Comparison of ENCODE assay signal across 8 cellular contexts in the genomic region with DNA sequence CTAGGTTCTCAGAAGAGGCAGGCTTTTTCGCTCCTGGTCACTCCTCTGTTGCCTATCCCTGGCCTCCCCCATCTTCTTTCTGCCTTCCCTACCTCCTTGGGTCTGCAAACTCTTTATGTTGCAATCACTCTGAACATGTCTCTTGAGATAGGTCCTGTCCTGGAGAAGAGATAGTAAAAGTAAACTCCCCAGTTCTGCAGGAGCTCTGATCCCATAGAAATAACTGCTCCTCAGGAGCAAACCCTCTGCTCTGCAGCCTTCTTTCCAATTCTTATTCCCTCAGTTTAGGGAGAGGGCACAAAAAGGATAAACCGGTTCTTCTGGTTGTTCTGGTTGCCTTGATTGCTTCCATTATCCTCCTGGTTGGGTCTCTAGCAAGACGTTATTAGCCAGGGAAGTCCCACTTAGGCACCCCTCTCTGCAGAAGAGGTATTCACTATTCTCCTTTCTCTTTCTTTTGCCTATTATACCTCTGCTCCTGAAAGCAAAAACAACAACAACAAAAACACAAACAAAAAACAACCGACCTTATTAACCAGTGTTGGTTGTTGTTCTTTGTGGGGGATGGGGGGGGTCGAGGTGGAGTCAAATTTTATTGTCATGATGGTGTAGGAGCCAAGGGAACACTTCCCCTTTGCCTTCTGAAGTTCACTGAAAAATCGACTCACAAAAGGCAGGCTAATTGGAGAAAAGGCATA. TPM values are rescaled to one million over a fixed set of nuclear protein-coding genes. Genes with fewer than 3 reads are reported as not detected.
A peak's percentile ranks its signal among the peaks of the same experiment; 100 is the strongest.
DNase-seq lines count a peak whose midpoint lies in the region; TF ChIP-seq lines count a peak whose summit lies in the region.

No MANE protein-coding gene starts in this region.

- peak overlapping the region; percentile 90 for H3K4me3 Mint-ChIP-seq in chondrocyte (ENCODE audit: unreplicated experiment)

- peaks cover 14% of the 10 kb centered on the region for H3K36me3 Mint-ChIP-seq in chondrocyte (ENCODE audit: low read depth)

- peaks cover 53% of the 10 kb centered on the region for H3K4me1 Mint-ChIP-seq in chondrocyte (ENCODE audit: low read depth)

- TF ChIP-seq CTCF in chondrocyte (IDR thresholded peaks at IDR 0.05): no peak

- H3K9me3 Mint-ChIP-seq in chondrocyte (ENCODE audit: low read depth): peaks cover 8% of the 10 kb centered on the region

- H3K27me3 Mint-ChIP-seq in chondrocyte (ENCODE audit: low read depth): no peaks in the 10 kb centered on the region

- DNase-seq in EH (ENCODE audit: low read depth): peak; percentile 29
- peak; percentile 21 for DNase-seq in NCI-H128 (lab: John Stamatoyannopoulos, UW; ENCODE audit: unreplicated experiment)
- no peak for DNase-seq in chondrocyte (ENCODE audit: low spot score)
- DNase-seq in medulla oblongata (ENCODE audit: extremely low spot score): peak; percentile 9
- no peak for DNase-seq in DMS114 treated with DMSO at 0.1 percent for 48 hours (lab: John Stamatoyannopoulos, UW; ENCODE audit: unreplicated experiment)
- no peak for DNase-seq in D341Med (ENCODE audit: low spot score)
- no peak for DNase-seq in COLO829 (ENCODE audit: low spot score)
- DNase-seq in nucleus accumbens (lab: John Stamatoyannopoulos, UW): no peak

- peak overlapping the region; percentile 23 for H3K27ac Mint-ChIP-seq in chondrocyte (ENCODE audit: unreplicated experiment)

RNA-seq across cellular contexts. Expression of gene TRIM38, which starts 1.0 kb away (rescaled TPM):
- total RNA-seq in chondrocyte: 7.1 to 7.4 TPM (median 7.2 TPM) in 3 replicates

RNA-seq across cellular contexts. Expression of gene SLC17A2, which starts 33.1 kb away (rescaled TPM):
- not detected in 3 replicates for total RNA-seq in chondrocyte

Comparison
In these comparisons a context has a peak if more than half of its experiments do, and no peak if none do; other contexts are left out.
1. DNase-seq: peak in EH (single experiment), NCI-H128 (single experiment) and medulla oblongata (single experiment); none in chondrocyte (single experiment), DMS114 treated with DMSO at 0.1 percent for 48 hours (single experiment), D341Med (single experiment), COLO829 (single experiment) and nucleus accumbens (0 of 56).